32 cellular contexts compared by ENCODE assay signal in genomic region chr1:154347961-154348360, GRCh38. TPM values are rescaled to one million over a fixed set of nuclear protein-coding genes. Genes with fewer than 3 reads are reported as not detected.
A peak's percentile ranks its signal among the peaks of the same experiment; 100 is the strongest.
DNase-seq lines count a peak whose midpoint lies in the region; ATAC-seq and TF ChIP-seq lines count a peak whose summit lies in the region.
"Had no signal": no experiment of that assay in that cellular context is flagged by ENCODE, and none has a peak within 500 bp of the region (broad histone marks: within the 10 kb centered on the region; RNA-seq: fewer than 3 reads in every experiment).

No MANE protein-coding gene starts in this region.

- no peaks in the 10 kb centered on the region for H3K9me3 ChIP-seq in CD8-positive, alpha-beta memory T cell (ENCODE audit: low read length)
- H3K9me3 ChIP-seq in naive thymus-derived CD4-positive, alpha-beta T cell (ENCODE audit: control insufficient read depth in 2 of 3, low read length in 3 of 3) = no peaks in the 10 kb centered on the region
- H3K9me3 ChIP-seq: adrenal gland, ovary, SJSA1, suprapubic skin, upper lobe of right lung had no signal

- no peak for TF ChIP-seq CTCF in activated CD8-positive, alpha-beta T cell treated with anti-CD3 and anti-CD28 coated beads for 36 hours (IDR thresholded peaks at IDR 0.05)
- TF ChIP-seq CTCF in GM10248 (IDR thresholded peaks at IDR 0.05; ENCODE audit: control extremely low read depth, extremely low read depth, low read depth, missing control alignments) = no peak

- intact Hi-C loops in activated CD8-positive, alpha-beta T cell treated with anti-CD3 and anti-CD28 coated beads for 36 hours (cut with micrococcal nuclease) = loop anchor here (10.0 kb wide), 1 partner anchor 127 kb away; no protein-coding TSS in a partner anchor
- intact Hi-C loops in naive thymus-derived CD4-positive, alpha-beta T cell (cut with micrococcal nuclease) = loop anchor here in 1 of 2 donors (1.0 kb wide), 1 partner anchor 130 kb away; no protein-coding TSS in a partner anchor

- H3K27me3 ChIP-seq in CD8-positive, alpha-beta memory T cell (ENCODE audit: insufficient read depth, low read length, poor library complexity, severe bottlenecking) = no peaks in the 10 kb centered on the region
- H3K27me3 ChIP-seq in naive thymus-derived CD4-positive, alpha-beta T cell (ENCODE audit: control insufficient read depth in 2 of 2, insufficient read depth in 2 of 2, low read length in 2 of 2) = no peaks in the 10 kb centered on the region
- H3K27me3 ChIP-seq: adrenal gland, brain microvascular endothelial cell, ovary, SJSA1, suprapubic skin, upper lobe of right lung had no signal

- H3K27ac ChIP-seq in CD8-positive, alpha-beta memory T cell (ENCODE audit: low read depth, low read length) = no peak overlapping the region
- peak overlapping the region; percentile 37 for H3K27ac ChIP-seq in angular gyrus (ENCODE audit: low read depth, low read length)
- no peak overlapping the region for H3K27ac ChIP-seq in naive thymus-derived CD4-positive, alpha-beta T cell (ENCODE audit: low read depth, low read length)
- H3K27ac ChIP-seq: brain microvascular endothelial cell, ovary, SJSA1, suprapubic skin had no signal

- peaks cover 62% of the 10 kb centered on the region for H3K4me1 Mint-ChIP-seq in activated CD8-positive, alpha-beta T cell treated with anti-CD3 and anti-CD28 coated beads for 36 hours (ENCODE audit: low read depth)
- peaks cover 44% of the 10 kb centered on the region for H3K4me1 Mint-ChIP-seq in activated CD8-positive, alpha-beta T cell treated with anti-CD3 and anti-CD28 coated beads, Interleukin-2, amount 10 ng/mL, durations not matched to agents 7 days and 5 days (ENCODE audit: low read depth)
- peaks cover 61 to 87% (median 75%) of the 10 kb centered on the region in 3 donors for H3K4me1 Mint-ChIP-seq in CD8-positive, alpha-beta memory T cell
- H3K4me1 Mint-ChIP-seq in naive thymus-derived CD4-positive, alpha-beta T cell = peaks cover 45 to 88% (median 62%) of the 10 kb centered on the region in 7 donors

- peaks cover 51% of the 10 kb centered on the region for H3K36me3 ChIP-seq in CD8-positive, alpha-beta memory T cell (ENCODE audit: insufficient read depth, low read length)
- H3K36me3 ChIP-seq in naive thymus-derived CD4-positive, alpha-beta T cell (ENCODE audit: control insufficient read depth in 2 of 3, insufficient read depth in 3 of 3, low read length in 3 of 3) = peaks cover 27 to 66% (median 35%) of the 10 kb centered on the region in 3 experiments
- H3K36me3 ChIP-seq: ovary had no signal

- POLR2A ChIA-PET in activated CD8-positive, alpha-beta T cell treated with anti-CD3 and anti-CD28 coated beads for 36 hours (lab: Charles Lee) = interaction anchor here (0.6 to 0.9 kb wide), 2 partner anchors 13 to 14 kb away, joined by 3 read pairs; no protein-coding TSS in a partner anchor
- POLR2A ChIA-PET in activated CD8-positive, alpha-beta T cell treated with anti-CD3 and anti-CD28 coated beads, Interleukin-2, amount 10 ng/mL, durations not matched to agents 7 days and 5 days (lab: Charles Lee) = no interaction called here
- POLR2A ChIA-PET in CD8-positive, alpha-beta memory T cell (lab: Charles Lee) = interaction anchor here (0.9 kb wide), 1 partner anchor 12 kb away, joined by 9 read pairs; no protein-coding TSS in a partner anchor
- POLR2A ChIA-PET in naive thymus-derived CD4-positive, alpha-beta T cell (lab: Charles Lee) = interaction anchor here (0.6 to 14.7 kb wide), 3 partner anchors 21 to 55 kb away, joined by 3 to 160 read pairs (median 8); partner anchors contain the start of gene ATP8B2
- POLR2A ChIA-PET in GM10248 (lab: Yijun Ruan, JAX) = no interaction called here

- H3K4me1 ChIP-seq in CD8-positive, alpha-beta memory T cell (ENCODE audit: insufficient read depth, low read length) = peaks cover 62% of the 10 kb centered on the region
- H3K4me1 ChIP-seq in naive thymus-derived CD4-positive, alpha-beta T cell (ENCODE audit: control insufficient read depth in 2 of 2, insufficient read depth in 2 of 2, low read length in 2 of 2) = peaks cover 44 to 47% of the 10 kb centered on the region in 2 donors

- CTCF ChIA-PET in activated CD8-positive, alpha-beta T cell treated with anti-CD3 and anti-CD28 coated beads for 36 hours (lab: Charles Lee) = interaction anchor here (0.9 to 6.2 kb wide), 5 partner anchors 9 to 57 kb away, joined by 3 to 46 read pairs (median 3); no protein-coding TSS in a partner anchor
- CTCF ChIA-PET in activated CD8-positive, alpha-beta T cell treated with anti-CD3 and anti-CD28 coated beads, Interleukin-2, amount 10 ng/mL, durations not matched to agents 7 days and 5 days (lab: Charles Lee) = interaction anchor here (1.6 to 13.1 kb wide), 3 partner anchors 13 to 131 kb away, joined by 6 to 158 read pairs (median 85); partner anchors contain the start of gene ATP8B2
- CTCF ChIA-PET in CD8-positive, alpha-beta memory T cell (lab: Charles Lee) = interaction anchor here (1.5 to 26.4 kb wide), 2 partner anchors 18 to 56 kb away, joined by 3 to 591 read pairs; partner anchors contain the start of genes AQP10 and ATP8B2
- CTCF ChIA-PET in naive thymus-derived CD4-positive, alpha-beta T cell (lab: Charles Lee) = interaction anchor here (0.7 to 8.8 kb wide), 4 partner anchors 13 to 199 kb away, joined by 3 to 129 read pairs (median 4); partner anchors contain the start of gene ATP8B2
- CTCF ChIA-PET in GM10248 (lab: Yijun Ruan, JAX) = interaction anchor here (1.3 to 13.8 kb wide), 4 partner anchors 13 to 212 kb away, joined by 3 to 211 read pairs (median 6); partner anchors contain the start of gene ATP8B2

- peaks cover 56% of the 10 kb centered on the region for H3K36me3 Mint-ChIP-seq in activated CD8-positive, alpha-beta T cell treated with anti-CD3 and anti-CD28 coated beads for 36 hours (ENCODE audit: low read depth)
- peaks cover 62% of the 10 kb centered on the region for H3K36me3 Mint-ChIP-seq in activated CD8-positive, alpha-beta T cell treated with anti-CD3 and anti-CD28 coated beads, Interleukin-2, amount 10 ng/mL, durations not matched to agents 7 days and 5 days (ENCODE audit: low read depth)
- peaks cover 19 to 68% (median 29%) of the 10 kb centered on the region in 3 donors for H3K36me3 Mint-ChIP-seq in CD8-positive, alpha-beta memory T cell
- peaks cover 11 to 56% (median 34%) of the 10 kb centered on the region in 5 donors for H3K36me3 Mint-ChIP-seq in naive thymus-derived CD4-positive, alpha-beta T cell

- H3K27ac Mint-ChIP-seq in activated CD8-positive, alpha-beta T cell treated with anti-CD3 and anti-CD28 coated beads for 36 hours = peak overlapping the region; percentile 11
- H3K27ac Mint-ChIP-seq in activated CD8-positive, alpha-beta T cell treated with anti-CD3 and anti-CD28 coated beads, Interleukin-2, amount 10 ng/mL, durations not matched to agents 7 days and 5 days = no peak overlapping the region
- peak overlapping the region in 5 of 8 donors; percentile 5 to 93 (median 39) for H3K27ac Mint-ChIP-seq in CD8-positive, alpha-beta memory T cell
- H3K27ac Mint-ChIP-seq in naive thymus-derived CD4-positive, alpha-beta T cell = peak overlapping the region in 8 of 9 donors; percentile 1 to 100 (median 78)
- H3K27ac Mint-ChIP-seq: activated B cell treated with CpG ODN at 0.5 μM for 24 hours; nephron progenitor cell; stimulated activated naive B cell treated with anti-CD40 and anti-IgM and Interleukin-4, amounts not matched to agents 10 μg/mL and 1 μg/mL and 100 μg/mL, for 72 hours had no signal

- ATAC-seq in activated CD8-positive, alpha-beta T cell treated with anti-CD3 and anti-CD28 coated beads for 36 hours = no peak
- ATAC-seq in activated CD8-positive, alpha-beta T cell treated with anti-CD3 and anti-CD28 coated beads, Interleukin-2, amount 10 ng/mL, durations not matched to agents 7 days and 5 days = no peak
- no peak for ATAC-seq in naive thymus-derived CD4-positive, alpha-beta T cell
- ATAC-seq in HG03139 (IDR thresholded peaks at IDR 0.05; ENCODE audit: unreplicated experiment) = no peak
- ATAC-seq: left colon; stimulated activated naive B cell treated with anti-CD40 and anti-IgM and Interleukin-4, amounts not matched to agents 10 μg/mL and 1 μg/mL and 100 μg/mL, for 72 hours; upper lobe of right lung had no signal

- no peak overlapping the region for H3K4me3 ChIP-seq in CD8-positive, alpha-beta memory T cell (ENCODE audit: low read length)
- no peak overlapping the region for H3K4me3 ChIP-seq in naive thymus-derived CD4-positive, alpha-beta T cell (ENCODE audit: low read length)
- H3K4me3 ChIP-seq: adrenal gland, ovary, SJSA1, suprapubic skin, upper lobe of right lung had no signal

- no peaks in the 10 kb centered on the region for H3K9me3 Mint-ChIP-seq in activated CD8-positive, alpha-beta T cell treated with anti-CD3 and anti-CD28 coated beads for 36 hours
- H3K9me3 Mint-ChIP-seq in activated CD8-positive, alpha-beta T cell treated with anti-CD3 and anti-CD28 coated beads, Interleukin-2, amount 10 ng/mL, durations not matched to agents 7 days and 5 days (ENCODE audit: insufficient read depth) = no peaks in the 10 kb centered on the region
- H3K9me3 Mint-ChIP-seq in CD8-positive, alpha-beta memory T cell = no peaks in the 10 kb centered on the region
- no peaks in the 10 kb centered on the region for H3K9me3 Mint-ChIP-seq in naive thymus-derived CD4-positive, alpha-beta T cell
- H3K9me3 Mint-ChIP-seq: activated B cell treated with CpG ODN at 0.5 μM for 24 hours; immature natural killer cell; nephron progenitor cell; stimulated activated naive B cell treated with anti-CD40 and anti-IgM and Interleukin-4, amounts not matched to agents 10 μg/mL and 1 μg/mL and 100 μg/mL, for 72 hours had no signal

- no peak overlapping the region for H3K4me3 Mint-ChIP-seq in activated CD8-positive, alpha-beta T cell treated with anti-CD3 and anti-CD28 coated beads for 36 hours
- H3K4me3 Mint-ChIP-seq in activated CD8-positive, alpha-beta T cell treated with anti-CD3 and anti-CD28 coated beads, Interleukin-2, amount 10 ng/mL, durations not matched to agents 7 days and 5 days = no peak overlapping the region
- H3K4me3 Mint-ChIP-seq in CD8-positive, alpha-beta memory T cell = peak overlapping the region in 3 of 7 donors; percentile 13 to 78 (median 23)
- H3K4me3 Mint-ChIP-seq in naive thymus-derived CD4-positive, alpha-beta T cell = peak overlapping the region in 2 of 10 donors; percentile 35 to 53
- H3K4me3 Mint-ChIP-seq: activated B cell treated with CpG ODN at 0.5 μM for 24 hours; immature natural killer cell; nephron progenitor cell; stimulated activated naive B cell treated with anti-CD40 and anti-IgM and Interleukin-4, amounts not matched to agents 10 μg/mL and 1 μg/mL and 100 μg/mL, for 72 hours had no signal

- H3K27me3 Mint-ChIP-seq in activated CD8-positive, alpha-beta T cell treated with anti-CD3 and anti-CD28 coated beads for 36 hours = no peaks in the 10 kb centered on the region
- H3K27me3 Mint-ChIP-seq in activated CD8-positive, alpha-beta T cell treated with anti-CD3 and anti-CD28 coated beads, Interleukin-2, amount 10 ng/mL, durations not matched to agents 7 days and 5 days (ENCODE audit: low read depth) = peaks cover 6% of the 10 kb centered on the region
- peaks cover 0 to 3% of the 10 kb centered on the region in 2 donors for H3K27me3 Mint-ChIP-seq in CD8-positive, alpha-beta memory T cell
- no peaks in the 10 kb centered on the region for H3K27me3 Mint-ChIP-seq in naive thymus-derived CD4-positive, alpha-beta T cell

- no peak for DNase-seq in activated CD8-positive, alpha-beta T cell treated with anti-CD3 and anti-CD28 coated beads for 36 hours
- DNase-seq in activated CD8-positive, alpha-beta T cell treated with anti-CD3 and anti-CD28 coated beads, Interleukin-2, amount 10 ng/mL, durations not matched to agents 7 days and 5 days = no peak
- no peak for DNase-seq in CD8-positive, alpha-beta memory T cell
- no peak for DNase-seq in naive thymus-derived CD4-positive, alpha-beta T cell
- DNase-seq in NCI-H1694 treated with DMSO at 0.1 percent for 48 hours (lab: John Stamatoyannopoulos, UW) (no peak), GM10248 (ENCODE audit: extremely low spot score) (no peak)
- DNase-seq: 8988T; activated B cell treated with CpG ODN at 0.5 μM for 24 hours; activated CD8-positive, alpha-beta memory T cell treated with anti-CD3 and anti-CD28 coated beads, Interleukin-2, amount 50 U/mL, for 4 hours; adrenal gland; brain microvascular endothelial cell; DMS153; immature natural killer cell; left colon; NCI-H1092; NCI-H187; NCI-H2171; nephron progenitor cell; ovary; small intestine; stimulated activated naive B cell treated with anti-CD40 and anti-IgM and Interleukin-4, amounts not matched to agents 10 μg/mL and 1 μg/mL and 100 μg/mL, for 72 hours; upper lobe of right lung had no signal

RNA-seq across cellular contexts. Expression of gene ATP8B2, which starts 22.6 kb away (rescaled TPM):
- 10 to 100 TPM; 52.2 to 54.7 TPM for total RNA-seq in activated CD8-positive, alpha-beta T cell treated with anti-CD3 and anti-CD28 coated beads for 36 hours
- 10 to 100 TPM; 65.3 to 71.6 TPM for total RNA-seq in activated CD8-positive, alpha-beta T cell treated with anti-CD3 and anti-CD28 coated beads, Interleukin-2, amount 10 ng/mL, durations not matched to agents 7 days and 5 days
- 10 to 100 TPM; 71.7 to 72.8 TPM for total RNA-seq in CD8-positive, alpha-beta memory T cell
- polyA plus RNA-seq in CD8-positive, alpha-beta memory T cell = 69.9 TPM
- 100 to 1,000 TPM; 105 to 130 (median 117) TPM for total RNA-seq in naive thymus-derived CD4-positive, alpha-beta T cell
- polyA plus RNA-seq in naive thymus-derived CD4-positive, alpha-beta T cell = 10 to 100 TPM; 49.2 to 89.4 TPM

RNA-seq across cellular contexts. Expression of gene AQP10, which starts 27.1 kb away (rescaled TPM):
- total RNA-seq in activated CD8-positive, alpha-beta T cell treated with anti-CD3 and anti-CD28 coated beads for 36 hours = under 1 TPM in 1 of 2 experiments, not detected in 1; 0.14 TPM
- not detected for total RNA-seq in activated CD8-positive, alpha-beta T cell treated with anti-CD3 and anti-CD28 coated beads, Interleukin-2, amount 10 ng/mL, durations not matched to agents 7 days and 5 days
- total RNA-seq in CD8-positive, alpha-beta memory T cell = not detected
- not detected for polyA plus RNA-seq in CD8-positive, alpha-beta memory T cell
- under 1 TPM in 1 of 5 experiments, not detected in 4; 0.59 TPM for total RNA-seq in naive thymus-derived CD4-positive, alpha-beta T cell
- polyA plus RNA-seq in naive thymus-derived CD4-positive, alpha-beta T cell = not detected
- total RNA-seq: activated B cell treated with CpG ODN at 0.5 μM for 24 hours, adrenal gland, glomerular endothelial cell, H7, HT1080, left colon, NCI-H460, renal cortical epithelial cell, RPMI7951, SJSA1 had no signal
- polyA plus RNA-seq: adrenal gland had no signal

RNA-seq across cellular contexts. Expression of gene IL6R, which starts 57.2 kb away (rescaled TPM):
- total RNA-seq in activated CD8-positive, alpha-beta T cell treated with anti-CD3 and anti-CD28 coated beads for 36 hours = 1 to 10 TPM; 2.2 to 2.5 TPM
- under 1 TPM; 0.16 to 0.53 TPM for total RNA-seq in activated CD8-positive, alpha-beta T cell treated with anti-CD3 and anti-CD28 coated beads, Interleukin-2, amount 10 ng/mL, durations not matched to agents 7 days and 5 days
- total RNA-seq in CD8-positive, alpha-beta memory T cell = 1 to 10 TPM; 2.8 to 3.8 TPM
- 12.8 TPM for polyA plus RNA-seq in CD8-positive, alpha-beta memory T cell
- total RNA-seq in naive thymus-derived CD4-positive, alpha-beta T cell = 10 to 100 TPM in 4 of 5 experiments, 1 to 10 TPM in 1; 5.2 to 91.6 (median 85.6) TPM
- 10 to 100 TPM; 55.1 to 66.3 TPM for polyA plus RNA-seq in naive thymus-derived CD4-positive, alpha-beta T cell

Comparison
In these comparisons a context has a peak if more than half of its experiments do, and no peak if none do; other contexts are left out.
1. POLR2A ChIA-PET loops: an anchor here in activated CD8-positive, alpha-beta T cell treated with anti-CD3 and anti-CD28 coated beads for 36 hours (0.6 to 0.9 kb wide), CD8-positive, alpha-beta memory T cell (0.9 kb wide) and naive thymus-derived CD4-positive, alpha-beta T cell (0.6 to 14.7 kb wide); none called in activated CD8-positive, alpha-beta T cell treated with anti-CD3 and anti-CD28 coated beads, Interleukin-2, amount 10 ng/mL, durations not matched to agents 7 days and 5 days and GM10248.